9 cellular contexts compared by ENCODE assay signal in genomic region chr11:66115638-66116410, GRCh38. TPM values are rescaled to one million over a fixed set of nuclear protein-coding genes. Genes with fewer than 3 reads are reported as not detected.
A peak's percentile ranks its signal among the peaks of the same experiment; 100 is the strongest.
DNase-seq lines count a peak whose midpoint lies in the region; ATAC-seq, FAIRE-seq and TF ChIP-seq lines count a peak whose summit lies in the region.
"Had no signal": no experiment of that assay in that cellular context is flagged by ENCODE, and none has a peak within 500 bp of the region (broad histone marks: within the 10 kb centered on the region; RNA-seq: fewer than 3 reads in every experiment).

No MANE protein-coding gene starts in this region.

- POLR2A ChIA-PET in PC-9 (lab: Charles Lee; ENCODE audit: unreplicated experiment): no interaction called here

- no peaks in the 10 kb centered on the region for H3K9me3 Mint-ChIP-seq in CD4-positive, CD25-positive, alpha-beta regulatory T cell

- peak overlapping the region; percentile 39 to 98 (median 79) for H3K27ac Mint-ChIP-seq in CD4-positive, CD25-positive, alpha-beta regulatory T cell

- H3K4me3 ChIP-seq in CD4-positive, CD25-positive, alpha-beta regulatory T cell (ENCODE audit: low read depth, low read length): peak overlapping the region; percentile 73
- H3K4me3 ChIP-seq in fibroblast of pulmonary artery (replicated peaks; ENCODE audit: low read depth, low read length): peak overlapping the region; percentile 6
- no peak overlapping the region for H3K4me3 ChIP-seq in PC-9
- no peak overlapping the region for H3K4me3 ChIP-seq in pancreas
- H3K4me3 ChIP-seq: uterus had no signal

- no peak overlapping the region for H3K4me2 ChIP-seq in PC-9

- peaks cover 71% of the 10 kb centered on the region for H3K79me2 ChIP-seq in PC-9 (ENCODE audit: low read depth)

- peaks cover 56% of the 10 kb centered on the region for H3F3A ChIP-seq in PC-9 (ENCODE audit: insufficient read depth, low read depth)

- TF ChIP-seq CTCF in fibroblast of pulmonary artery (IDR thresholded peaks at IDR 0.05; ENCODE audit: low read length, missing control alignments) (no peak), PC-9 (conservative IDR thresholded peaks at IDR 0.05) (no peak), pancreas (IDR thresholded peaks at IDR 0.05) (no peak)

- H2AFZ ChIP-seq in PC-9: no peak overlapping the region

- no TSS peak for BruUV-seq in PC-9 (replicated peaks; lab: Mats Ljungman, UMichigan)

- ATAC-seq in CD4-positive, CD25-positive, alpha-beta regulatory T cell (ENCODE audit: low read depth in 2 of 2): peak; percentile 61 to 71
- ATAC-seq in GM19351 (IDR thresholded peaks at IDR 0.05; ENCODE audit: unreplicated experiment): peak; percentile 58
- ATAC-seq in pancreas: no peak

- DNase-seq in CD4-positive, CD25-positive, alpha-beta regulatory T cell: peak in 2 of 3 donors; percentile 77 to 90
- DNase-seq in KBM-7: peak; percentile 40
- DNase-seq in fibroblast of pulmonary artery (ENCODE audit: low read depth): peak; percentile 29
- DNase-seq in PC-9: no peak
- no peak for DNase-seq in pancreas
- no peak for DNase-seq in cerebellar nuclear complex (lab: John Stamatoyannopoulos, UW)
- no peak for DNase-seq in stimulated activated CD4-positive, alpha-beta T cell treated with anti-CD3 and anti-CD28 coated beads, Interleukin-1b, Interleukin-23, amount 100 ng/mL, for 48 hours
- DNase-seq: uterus had no signal

- peaks cover 94% of the 10 kb centered on the region for H3K4me1 ChIP-seq in CD4-positive, CD25-positive, alpha-beta regulatory T cell (ENCODE audit: control insufficient read depth, insufficient read depth, low read length, poor library complexity, severe bottlenecking)
- peaks cover 64% of the 10 kb centered on the region for H3K4me1 ChIP-seq in PC-9 (replicated peaks; ENCODE audit: insufficient read depth)
- H3K4me1 ChIP-seq in pancreas: peaks cover 12 to 76% (median 26%) of the 10 kb centered on the region in 3 donors

- no peaks in the 10 kb centered on the region for H3K27me3 ChIP-seq in CD4-positive, CD25-positive, alpha-beta regulatory T cell (ENCODE audit: control insufficient read depth, insufficient read depth, low read length)
- H3K27me3 ChIP-seq in PC-9 (ENCODE audit: insufficient read depth, low read depth): no peaks in the 10 kb centered on the region
- H3K27me3 ChIP-seq in pancreas: no peaks in the 10 kb centered on the region
- H3K27me3 ChIP-seq: uterus had no signal

- peak overlapping the region; percentile 71 to 82 (median 75) for H3K4me3 Mint-ChIP-seq in CD4-positive, CD25-positive, alpha-beta regulatory T cell

- 38 to 40% methylated on average over 10 of the region's 10 CpGs for WGBS in pancreas, 2 donors

- no peaks in the 10 kb centered on the region for H3K9me2 ChIP-seq in PC-9 (ENCODE audit: insufficient read depth)

- CTCF ChIA-PET in PC-9 (lab: Charles Lee): interaction anchor here (1.0 kb wide), 1 partner anchor 35 kb away, joined by 3 read pairs; no protein-coding TSS in a partner anchor

- FAIRE-seq in pancreas (lab: Jason Lieb, UNC): no peak

- in situ Hi-C loops in KBM-7 (cut with MboI; ENCODE audit: low pct_unique_long_range_greater_than_20kb, low sequenced_read_pairs): no loop called here

- peaks cover 15% of the 10 kb centered on the region for H3K36me3 Mint-ChIP-seq in CD4-positive, CD25-positive, alpha-beta regulatory T cell

- intact Hi-C loops in PC-9 (cut with micrococcal nuclease; ENCODE audit: unreplicated experiment) (no loop called here), pancreas (cut with DNase I) (no loop called here)

- peak overlapping the region; percentile 83 for H3K27ac ChIP-seq in CD4-positive, CD25-positive, alpha-beta regulatory T cell (ENCODE audit: insufficient read depth, low read length, poor library complexity, severe bottlenecking)
- H3K27ac ChIP-seq in PC-9: no peak overlapping the region
- peak overlapping the region in 2 of 4 donors; percentile 42 to 62 for H3K27ac ChIP-seq in pancreas
- H3K27ac ChIP-seq: uterus had no signal

- no peaks in the 10 kb centered on the region for H3K36me3 ChIP-seq in CD4-positive, CD25-positive, alpha-beta regulatory T cell (ENCODE audit: control insufficient read depth, insufficient read depth, low read length)
- no peaks in the 10 kb centered on the region for H3K36me3 ChIP-seq in PC-9 (ENCODE audit: low read depth)
- H3K36me3 ChIP-seq in pancreas: no peaks in the 10 kb centered on the region
- H3K36me3 ChIP-seq: uterus had no signal

- no peaks in the 10 kb centered on the region for H4K20me1 ChIP-seq in PC-9 (ENCODE audit: insufficient read depth)

- peaks cover 52 to 98% (median 77%) of the 10 kb centered on the region in 4 donors for H3K4me1 Mint-ChIP-seq in CD4-positive, CD25-positive, alpha-beta regulatory T cell

- no peaks in the 10 kb centered on the region for H3K9me3 ChIP-seq in CD4-positive, CD25-positive, alpha-beta regulatory T cell (ENCODE audit: control insufficient read depth in 2 of 2, low read length in 2 of 2)
- H3K9me3 ChIP-seq in PC-9 (ENCODE audit: insufficient read depth, low read depth): no peaks in the 10 kb centered on the region
- no peaks in the 10 kb centered on the region for H3K9me3 ChIP-seq in pancreas
- H3K9me3 ChIP-seq: uterus had no signal

- no peaks in the 10 kb centered on the region for H3K27me3 Mint-ChIP-seq in CD4-positive, CD25-positive, alpha-beta regulatory T cell

RNA-seq across cellular contexts. Expression of gene PACS1, which starts 45.8 kb away (rescaled TPM):
- total RNA-seq in CD4-positive, CD25-positive, alpha-beta regulatory T cell: 306 TPM
- polyA plus RNA-seq in CD4-positive, CD25-positive, alpha-beta regulatory T cell: 10 to 100 TPM; 43.8 to 57.8 (median 47.1) TPM
- 100 and 102 TPM in 2 replicates for total RNA-seq in PC-9 (2021)
- total RNA-seq in pancreas: 10 to 100 TPM; 19.6 to 61.0 (median 28.8) TPM
- 10 to 100 TPM; 16.9 to 27.1 TPM for polyA plus RNA-seq in pancreas

Comparison
In these comparisons a context has a peak if more than half of its experiments do, and no peak if none do; other contexts are left out.
1. ATAC-seq: peak in CD4-positive, CD25-positive, alpha-beta regulatory T cell (2 of 2) and GM19351 (single experiment); none in pancreas (0 of 4).
2. DNase-seq: peak in CD4-positive, CD25-positive, alpha-beta regulatory T cell (2 of 3), KBM-7 (single experiment) and fibroblast of pulmonary artery (single experiment); none in PC-9 (0 of 2), pancreas (0 of 6), cerebellar nuclear complex (0 of 2) and stimulated activated CD4-positive, alpha-beta T cell treated with anti-CD3 and anti-CD28 coated beads, Interleukin-1b, Interleukin-23, amount 100 ng/mL, for 48 hours (single experiment).
3. H3K4me3 ChIP-seq: peak in CD4-positive, CD25-positive, alpha-beta regulatory T cell (single experiment) and fibroblast of pulmonary artery (single experiment); none in PC-9 (single experiment) and pancreas (0 of 4).